In the genomic region with DNA sequence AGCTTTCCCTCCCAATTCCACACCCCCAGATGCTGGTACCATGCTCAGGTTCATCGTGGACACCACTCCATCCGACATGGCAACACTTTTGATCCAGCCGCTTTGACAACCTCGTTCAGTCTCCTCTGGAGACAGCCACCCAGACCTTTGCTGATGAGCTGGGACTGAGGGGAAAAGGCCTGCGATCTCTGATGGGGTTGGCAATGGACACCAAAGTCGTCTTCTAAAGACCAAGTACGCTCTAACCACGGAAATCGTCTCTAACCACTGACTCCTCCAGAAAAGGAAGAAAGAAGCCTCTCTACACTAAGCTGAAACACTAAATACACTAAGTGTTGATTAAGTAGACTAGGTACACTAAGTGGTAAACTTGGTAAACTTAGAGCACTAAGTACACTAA, we compare ENCODE assay signal across 2 cellular contexts.
TF ChIP-seq lines count a peak whose summit lies in the region.

No MANE protein-coding gene starts in this region.

TF ChIP-seq in IMR-90, 13 proteins besides CTCF, POLR2A, EP300 and RAD21:
- TF ChIP-seq, protein P1, sequence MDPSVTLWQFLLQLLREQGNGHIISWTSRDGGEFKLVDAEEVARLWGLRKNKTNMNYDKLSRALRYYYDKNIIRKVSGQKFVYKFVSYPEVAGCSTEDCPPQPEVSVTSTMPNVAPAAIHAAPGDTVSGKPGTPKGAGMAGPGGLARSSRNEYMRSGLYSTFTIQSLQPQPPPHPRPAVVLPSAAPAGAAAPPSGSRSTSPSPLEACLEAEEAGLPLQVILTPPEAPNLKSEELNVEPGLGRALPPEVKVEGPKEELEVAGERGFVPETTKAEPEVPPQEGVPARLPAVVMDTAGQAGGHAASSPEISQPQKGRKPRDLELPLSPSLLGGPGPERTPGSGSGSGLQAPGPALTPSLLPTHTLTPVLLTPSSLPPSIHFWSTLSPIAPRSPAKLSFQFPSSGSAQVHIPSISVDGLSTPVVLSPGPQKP (IDR thresholded peaks at IDR 0.05; ENCODE audit: borderline replicate concordance, low read depth, low read length), result no peak
- no peak for TF ChIP-seq SMC3 (IDR thresholded peaks at IDR 0.05; ENCODE audit: low read depth, low read length)
- no peak for TF ChIP-seq RCOR1 (IDR thresholded peaks at IDR 0.05; ENCODE audit: insufficient replicate concordance, low read length)
- TF ChIP-seq NFE2L2 (IDR thresholded peaks at IDR 0.05; ENCODE audit: low read depth, low read length), result no peak
- no peak for TF ChIP-seq RFX5 (IDR thresholded peaks at IDR 0.05; ENCODE audit: low read depth, low read length)
- TF ChIP-seq FOS (IDR thresholded peaks at IDR 0.05; ENCODE audit: low read depth, low read length), result no peak
- no peak for TF ChIP-seq MAZ (IDR thresholded peaks at IDR 0.05; ENCODE audit: borderline replicate concordance, low read depth, low read length)
- no peak for TF ChIP-seq CHD1 (IDR thresholded peaks at IDR 0.05; ENCODE audit: low read depth, low read length)
- TF ChIP-seq, protein P2, sequence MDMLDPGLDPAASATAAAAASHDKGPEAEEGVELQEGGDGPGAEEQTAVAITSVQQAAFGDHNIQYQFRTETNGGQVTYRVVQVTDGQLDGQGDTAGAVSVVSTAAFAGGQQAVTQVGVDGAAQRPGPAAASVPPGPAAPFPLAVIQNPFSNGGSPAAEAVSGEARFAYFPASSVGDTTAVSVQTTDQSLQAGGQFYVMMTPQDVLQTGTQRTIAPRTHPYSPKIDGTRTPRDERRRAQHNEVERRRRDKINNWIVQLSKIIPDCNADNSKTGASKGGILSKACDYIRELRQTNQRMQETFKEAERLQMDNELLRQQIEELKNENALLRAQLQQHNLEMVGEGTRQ (IDR thresholded peaks at IDR 0.05; ENCODE audit: low read depth, low read length), result no peak
- TF ChIP-seq MAFK (IDR thresholded peaks at IDR 0.05; ENCODE audit: low read depth, low read length), result no peak
- no peak for TF ChIP-seq BHLHE40 (IDR thresholded peaks at IDR 0.05; ENCODE audit: low read depth, low read length)
- TF ChIP-seq CEBPB (IDR thresholded peaks at IDR 0.05; ENCODE audit: low read depth, low read length), result no peak
- TF ChIP-seq MXI1 (IDR thresholded peaks at IDR 0.05; ENCODE audit: borderline replicate concordance, low read depth, low read length), result no peak

TF ChIP-seq in HEK293T, 16 proteins besides CTCF, POLR2A, EP300 and RAD21 (continued from another document):
- TF ChIP-seq FOXK2 (IDR thresholded peaks at IDR 0.05) (no peak), ZNF384 (IDR thresholded peaks at IDR 0.05) (no peak), HDGF (IDR thresholded peaks at IDR 0.05; ENCODE audit: borderline replicate concordance) (no peak), FOXA1 (IDR thresholded peaks at IDR 0.05) (no peak), SUZ12 (IDR thresholded peaks at IDR 0.05) (no peak), LEF1 (IDR thresholded peaks at IDR 0.05; ENCODE audit: borderline replicate concordance) (no peak), TARDBP (IDR thresholded peaks at IDR 0.05) (no peak), NFRKB (IDR thresholded peaks at IDR 0.05) (no peak), BHLHE40 (IDR thresholded peaks at IDR 0.05; ENCODE audit: borderline replicate concordance) (no peak), FOXM1 (IDR thresholded peaks at IDR 0.05; ENCODE audit: borderline replicate concordance) (no peak)
- TF ChIP-seq, protein P3, sequence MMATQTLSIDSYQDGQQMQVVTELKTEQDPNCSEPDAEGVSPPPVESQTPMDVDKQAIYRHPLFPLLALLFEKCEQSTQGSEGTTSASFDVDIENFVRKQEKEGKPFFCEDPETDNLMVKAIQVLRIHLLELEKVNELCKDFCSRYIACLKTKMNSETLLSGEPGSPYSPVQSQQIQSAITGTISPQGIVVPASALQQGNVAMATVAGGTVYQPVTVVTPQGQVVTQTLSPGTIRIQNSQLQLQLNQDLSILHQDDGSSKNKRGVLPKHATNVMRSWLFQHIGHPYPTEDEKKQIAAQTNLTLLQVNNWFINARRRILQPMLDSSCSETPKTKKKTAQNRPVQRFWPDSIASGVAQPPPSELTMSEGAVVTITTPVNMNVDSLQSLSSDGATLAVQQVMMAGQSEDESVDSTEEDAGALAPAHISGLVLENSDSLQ (IDR thresholded peaks at IDR 0.05), result no peak
